Comparison of ENCODE assay signal across 29 cellular contexts in the genomic region with DNA sequence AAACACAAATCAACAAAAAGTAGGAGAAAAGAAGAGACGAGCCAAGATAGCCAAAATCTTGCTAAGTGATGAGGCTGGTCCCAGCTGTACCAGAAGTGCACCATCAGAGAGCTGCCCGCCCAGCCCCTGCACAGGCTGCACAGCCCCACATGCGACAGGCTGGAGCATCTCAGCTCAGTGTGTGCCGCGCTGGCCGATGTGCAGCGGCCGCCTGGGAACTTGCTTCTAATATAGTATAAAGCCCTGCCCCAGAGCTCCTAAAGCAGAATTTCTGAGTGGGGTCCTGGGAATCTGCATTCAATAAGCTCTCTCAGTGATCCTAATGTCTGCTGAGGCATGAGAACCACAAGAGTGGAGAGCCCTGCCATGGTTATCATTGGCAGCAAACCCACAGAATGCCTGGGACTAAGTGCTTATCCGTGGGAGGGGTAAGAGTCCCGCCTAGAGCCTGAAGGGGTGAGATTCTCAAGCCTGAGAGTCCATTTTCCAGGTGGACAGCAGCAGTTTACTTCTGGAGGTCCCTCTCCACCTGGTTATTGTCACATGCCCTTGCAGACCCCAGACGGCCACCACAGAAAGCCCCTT.
"Had no signal": no experiment of that assay in that cellular context is flagged by ENCODE, and none has a peak within 500 bp of the region (broad histone marks: within the 10 kb centered on the region; RNA-seq: fewer than 3 reads in every experiment).

No MANE protein-coding gene starts in this region.

- H3K27ac ChIP-seq: breast epithelium, esophagus squamous epithelium, hepatocyte, lower lobe of right lung, skin epidermis, suprapubic skin, tibial nerve had no signal

- H3K36me3 ChIP-seq: breast epithelium, esophagus squamous epithelium, lower lobe of right lung, suprapubic skin, tibial nerve had no signal

- H3K27ac Mint-ChIP-seq: activated CD4-positive, alpha-beta T cell treated with anti-CD3 and anti-CD28 coated beads, Interleukin-2, amount 10 ng/mL, durations not matched to agents 7 days and 5 days; activated T-helper 17 cell treated with anti-CD3 and anti-CD28 coated beads, Interleukin-2, amount 50 U/mL, for 72 hours; T-helper 17 cell; WTC11 had no signal

- H3K79me2 ChIP-seq: hepatocyte had no signal

- H2AFZ ChIP-seq: hepatocyte had no signal

- H3K4me1 ChIP-seq: breast epithelium, lower lobe of right lung had no signal

- H3K4me2 ChIP-seq: hepatocyte had no signal

- H3K4me1 Mint-ChIP-seq: T-helper 17 cell, WTC11 had no signal

- H3K36me3 Mint-ChIP-seq: natural killer cell treated with Interleukin-12 subunit alpha and Interleukin-12 subunit beta and Interleukin-15 and Interleukin-18, amount 100 ng/mL, for 72 hours; WTC11 had no signal

- H3K9me3 ChIP-seq: breast epithelium, esophagus squamous epithelium, lower lobe of right lung, mucosa of descending colon, suprapubic skin, tibial nerve had no signal

- FAIRE-seq: colon, frontal cortex, keratinocyte had no signal

- H3K4me3 ChIP-seq: breast epithelium, esophagus squamous epithelium, hepatocyte, lower lobe of right lung, mucosa of descending colon, skin epidermis, suprapubic skin, tibial nerve had no signal

- DNase-seq: activated CD4-positive, alpha-beta memory T cell treated with anti-CD3 and anti-CD28 coated beads, Interleukin-2, amount 10 ng/mL, durations not matched to agents 7 days and 5 days; activated CD4-positive, alpha-beta T cell treated with anti-CD3 and anti-CD28 coated beads for 1 hour; activated CD4-positive, alpha-beta T cell treated with anti-CD3 and anti-CD28 coated beads, Interleukin-2, amount 10 ng/mL, durations not matched to agents 7 days and 5 days; activated CD8-positive, alpha-beta memory T cell treated with anti-CD3 and anti-CD28 coated beads, Interleukin-2, amount 50 U/mL, for 48 hours; activated gamma-delta T cell treated with Interleukin-2 at 50 U/mL for 16 hours; activated naive CD4-positive, alpha-beta T cell treated with anti-CD3 and anti-CD28 coated beads, Interleukin-2, amount 50 U/mL, for 16 hours; activated T-cell treated with anti-CD3 and anti-CD28 coated beads, Interleukin-2, amount 50 U/mL, for 4 hours; amygdala; dermis blood vessel endothelial cell; effector CD4-positive, alpha-beta T cell; esophagus squamous epithelium; left colon; lower lobe of right lung; mucosa of descending colon; stimulated activated naive CD4-positive, alpha-beta T cell; T-helper 17 cell; T1000 had no signal

- ATAC-seq: activated T-cell treated with anti-CD3 and anti-CD28 coated beads, Interleukin-2, amount 50 U/mL, for 4 hours; activated T-helper 17 cell treated with anti-CD3 and anti-CD28 coated beads, Interleukin-2, amount 50 U/mL, for 72 hours; left colon; lower lobe of right lung; mucosa of descending colon; natural killer cell treated with Interleukin-12 subunit alpha and Interleukin-12 subunit beta and Interleukin-15 and Interleukin-18, amount 100 ng/mL, for 72 hours; sciatic nerve; T-helper 17 cell; WTC11 had no signal

- H3K27me3 Mint-ChIP-seq: activated CD4-positive, alpha-beta memory T cell treated with anti-CD3 and anti-CD28 coated beads, Interleukin-2, amount 10 ng/mL, durations not matched to agents 7 days and 5 days; activated CD4-positive, alpha-beta T cell treated with anti-CD3 and anti-CD28 coated beads, Interleukin-2, amount 10 ng/mL, durations not matched to agents 7 days and 5 days; activated T-helper 17 cell treated with anti-CD3 and anti-CD28 coated beads, Interleukin-2, amount 50 U/mL, for 72 hours had no signal

- H3K4me3 Mint-ChIP-seq: activated CD4-positive, alpha-beta memory T cell treated with anti-CD3 and anti-CD28 coated beads, Interleukin-2, amount 10 ng/mL, durations not matched to agents 7 days and 5 days; activated CD4-positive, alpha-beta T cell treated with anti-CD3 and anti-CD28 coated beads, Interleukin-2, amount 10 ng/mL, durations not matched to agents 7 days and 5 days; activated T-cell treated with anti-CD3 and anti-CD28 coated beads, Interleukin-2, amount 50 U/mL, for 4 hours; activated T-helper 17 cell treated with anti-CD3 and anti-CD28 coated beads, Interleukin-2, amount 50 U/mL, for 72 hours; natural killer cell treated with Interleukin-12 subunit alpha and Interleukin-12 subunit beta and Interleukin-15 and Interleukin-18, amount 100 ng/mL, for 72 hours; T-helper 17 cell; WTC11 had no signal

- H3K27me3 ChIP-seq: breast epithelium, esophagus squamous epithelium, hepatocyte, suprapubic skin, tibial nerve had no signal

- H3K9me3 Mint-ChIP-seq: activated CD4-positive, alpha-beta memory T cell treated with anti-CD3 and anti-CD28 coated beads, Interleukin-2, amount 10 ng/mL, durations not matched to agents 7 days and 5 days; activated CD4-positive, alpha-beta T cell treated with anti-CD3 and anti-CD28 coated beads, Interleukin-2, amount 10 ng/mL, durations not matched to agents 7 days and 5 days; activated T-cell treated with anti-CD3 and anti-CD28 coated beads, Interleukin-2, amount 50 U/mL, for 4 hours; activated T-helper 17 cell treated with anti-CD3 and anti-CD28 coated beads, Interleukin-2, amount 50 U/mL, for 72 hours; natural killer cell treated with Interleukin-12 subunit alpha and Interleukin-12 subunit beta and Interleukin-15 and Interleukin-18, amount 100 ng/mL, for 72 hours; WTC11 had no signal
